ENCODE assay signal across 1 cellular context in genomic region chr20:58179432-58180099, GRCh38.
A peak's percentile ranks its signal among the peaks of the same experiment; 100 is the strongest.
TF ChIP-seq lines count a peak whose summit lies in the region.

No MANE protein-coding gene starts in this region.

TF ChIP-seq in GM12878, 131 proteins besides CTCF, POLR2A, EP300 and RAD21 (continued from another document):
- no peak for TF ChIP-seq ZNF687 (IDR thresholded peaks at IDR 0.05)
- TF ChIP-seq PAX5 (IDR thresholded peaks at IDR 0.05; ENCODE audit: borderline replicate concordance, low read depth, low read length): no peak
- 0 out of 2 replicates have a peak, but pooled peaks have one; percentile 21 for TF ChIP-seq DPF2 (IDR thresholded peaks at IDR 0.05)
- 0 out of 2 replicates have a peak, but pooled peaks have one; percentile 23 for TF ChIP-seq IKZF1 (conservative IDR thresholded peaks at IDR 0.05)
- TF ChIP-seq SPI1 (IDR thresholded peaks at IDR 0.05; ENCODE audit: borderline replicate concordance, insufficient read depth, low read depth, low read length): no peak
- TF ChIP-seq MLLT1 (IDR thresholded peaks at IDR 0.05): no peak
- TF ChIP-seq ESRRA (IDR thresholded peaks at IDR 0.05; ENCODE audit: low read length): no peak
- TF ChIP-seq, protein P1, sequence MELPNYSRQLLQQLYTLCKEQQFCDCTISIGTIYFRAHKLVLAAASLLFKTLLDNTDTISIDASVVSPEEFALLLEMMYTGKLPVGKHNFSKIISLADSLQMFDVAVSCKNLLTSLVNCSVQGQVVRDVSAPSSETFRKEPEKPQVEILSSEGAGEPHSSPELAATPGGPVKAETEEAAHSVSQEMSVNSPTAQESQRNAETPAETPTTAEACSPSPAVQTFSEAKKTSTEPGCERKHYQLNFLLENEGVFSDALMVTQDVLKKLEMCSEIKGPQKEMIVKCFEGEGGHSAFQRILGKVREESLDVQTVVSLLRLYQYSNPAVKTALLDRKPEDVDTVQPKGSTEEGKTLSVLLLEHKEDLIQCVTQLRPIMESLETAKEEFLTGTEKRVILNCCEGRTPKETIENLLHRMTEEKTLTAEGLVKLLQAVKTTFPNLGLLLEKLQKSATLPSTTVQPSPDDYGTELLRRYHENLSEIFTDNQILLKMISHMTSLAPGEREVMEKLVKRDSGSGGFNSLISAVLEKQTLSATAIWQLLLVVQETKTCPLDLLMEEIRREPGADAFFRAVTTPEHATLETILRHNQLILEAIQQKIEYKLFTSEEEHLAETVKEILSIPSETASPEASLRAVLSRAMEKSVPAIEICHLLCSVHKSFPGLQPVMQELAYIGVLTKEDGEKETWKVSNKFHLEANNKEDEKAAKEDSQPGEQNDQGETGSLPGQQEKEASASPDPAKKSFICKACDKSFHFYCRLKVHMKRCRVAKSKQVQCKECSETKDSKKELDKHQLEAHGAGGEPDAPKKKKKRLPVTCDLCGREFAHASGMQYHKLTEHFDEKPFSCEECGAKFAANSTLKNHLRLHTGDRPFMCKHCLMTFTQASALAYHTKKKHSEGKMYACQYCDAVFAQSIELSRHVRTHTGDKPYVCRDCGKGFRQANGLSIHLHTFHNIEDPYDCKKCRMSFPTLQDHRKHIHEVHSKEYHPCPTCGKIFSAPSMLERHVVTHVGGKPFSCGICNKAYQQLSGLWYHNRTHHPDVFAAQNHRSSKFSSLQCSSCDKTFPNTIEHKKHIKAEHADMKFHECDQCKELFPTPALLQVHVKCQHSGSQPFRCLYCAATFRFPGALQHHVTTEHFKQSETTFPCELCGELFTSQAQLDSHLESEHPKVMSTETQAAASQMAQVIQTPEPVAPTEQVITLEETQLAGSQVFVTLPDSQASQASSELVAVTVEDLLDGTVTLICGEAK (IDR thresholded peaks at IDR 0.05; ENCODE audit: borderline replicate concordance): no peak
- no peak for TF ChIP-seq GABPA (IDR thresholded peaks at IDR 0.05; ENCODE audit: low read depth)
- no peak for TF ChIP-seq CBX3 (IDR thresholded peaks at IDR 0.05; ENCODE audit: borderline replicate concordance, low read depth)
- TF ChIP-seq EGR1 (IDR thresholded peaks at IDR 0.05; ENCODE audit: borderline replicate concordance in 1 of 2, low read depth in 2 of 2, low read length in 2 of 2): peak in 1 of 2 experiments; percentile 25; a peak in 1 of 3 replicates
